In the genomic region with DNA sequence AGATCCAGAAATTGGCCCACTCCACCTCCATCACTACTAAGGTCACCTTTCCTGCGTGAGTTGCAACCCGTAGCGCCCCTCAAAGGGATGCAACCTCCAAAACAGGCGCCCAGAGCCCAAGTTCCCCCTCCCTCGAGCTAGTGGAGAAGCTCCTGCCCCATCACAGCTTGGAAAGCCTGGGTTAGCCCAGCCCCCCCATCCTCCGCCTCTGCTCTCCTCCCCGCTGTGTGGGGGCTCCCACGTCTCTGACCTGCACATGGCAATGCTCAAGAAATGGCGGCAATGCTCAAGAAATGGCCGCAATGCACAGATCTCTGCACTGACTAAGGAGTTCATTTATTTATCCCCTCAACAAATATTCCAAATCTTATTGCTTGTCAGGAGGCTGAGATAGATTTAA, we compare ENCODE assay signal across 1 cellular context.
TF ChIP-seq lines count a peak whose summit lies in the region.

No MANE protein-coding gene starts in this region.

TF ChIP-seq in WTC11, 78 proteins besides CTCF, POLR2A, EP300 and RAD21 (continued from another document):
- TF ChIP-seq ZNF121 (CRISPR knock-in tag; IDR thresholded peaks at IDR 0.05) = no peak
- TF ChIP-seq PRRX2 (CRISPR knock-in tag; IDR thresholded peaks at IDR 0.05) = no peak
- no peak for TF ChIP-seq MXD4 (CRISPR knock-in tag; IDR thresholded peaks at IDR 0.05; ENCODE audit: borderline replicate concordance)
- no peak for TF ChIP-seq CREM (CRISPR knock-in tag; IDR thresholded peaks at IDR 0.05)
